In genomic region chr19:41965127-41965526, GRCh38 we compare ENCODE assay signal across 26 cellular contexts. TPM values are rescaled to one million over a fixed set of nuclear protein-coding genes. Genes with fewer than 3 reads are reported as not detected.
"Had no signal": no experiment of that assay in that cellular context is flagged by ENCODE, and none has a peak within 500 bp of the region (broad histone marks: within the 10 kb centered on the region; RNA-seq: fewer than 3 reads in every experiment).

No MANE protein-coding gene starts in this region.

- H3K27ac Mint-ChIP-seq: IgD-negative memory B cell had no signal

- H3K4me3 Mint-ChIP-seq: IgD-negative memory B cell had no signal

- ATAC-seq: HepG2, SK-N-SH treated with all-trans-retinoic acid at 6 μM for 48 hours had no signal

- DNase-seq: Kasumi-1, KBM-7, MV-4-11, NCI-H1048, NCI-H1105, NCI-H1417, NCI-H146, NCI-H1694 treated with DMSO at 0.1 percent for 48 hours, NCI-H1930, NCI-H2081, NCI-H2171, NCI-H226, NCI-H446, NCI-H510A, NCI-H524 treated with DMSO at 0.1 percent for 48 hours, NCI-H69, NCI-H774, Right ventricle myocardium superior, RPMI8226, T-helper 1 cell had no signal

- FAIRE-seq: HepG2, RCC 7860 had no signal

- H3K9me3 Mint-ChIP-seq: IgD-negative memory B cell had no signal

- H3K27me3 Mint-ChIP-seq: IgD-negative memory B cell had no signal

RNA-seq across cellular contexts. Expression of gene ERFL, which starts 36.9 kb away (rescaled TPM):
- total RNA-seq: HepG2, M059J, Right ventricle myocardium superior, SK-MEL-5 had no signal
- polyA plus RNA-seq: HepG2, IgD-negative memory B cell had no signal
